ENCODE assay signal across 8 cellular contexts in genomic region chr22:46068176-46068907, GRCh38.
DNase-seq lines count a peak whose midpoint lies in the region; ATAC-seq, FAIRE-seq and TF ChIP-seq lines count a peak whose summit lies in the region.

No MANE protein-coding gene starts in this region.

- no peak overlapping the region for H2BK120ac ChIP-seq in trophoblast cell (ENCODE audit: insufficient read depth, low read length, poor library complexity)

- H3K23ac ChIP-seq in trophoblast cell (ENCODE audit: low read length): no peak overlapping the region

- H3K79me2 ChIP-seq in HepG2 (ENCODE audit: insufficient read depth, low read length) (no peaks in the 10 kb centered on the region), astrocyte (ENCODE audit: insufficient read depth, low read length) (peaks cover 93% of the 10 kb centered on the region), trophoblast cell (ENCODE audit: control insufficient read depth, insufficient read depth, low read length, poor library complexity) (no peaks in the 10 kb centered on the region)

- H3K4me3 ChIP-seq in liver (ENCODE audit: low read depth in 1 of 3, low read length in 3 of 3): peak overlapping the region in 2 of 3 donors; percentile 56 to 59
- no peak overlapping the region for H3K4me3 ChIP-seq in HepG2 (replicated peaks in 1 of 3; ENCODE audit: insufficient read depth in 1 of 3, low read depth in 2 of 3, low read length in 3 of 3)
- H3K4me3 ChIP-seq in astrocyte (ENCODE audit: insufficient read depth, low read depth, low read length): peak overlapping the region; percentile 62
- H3K4me3 ChIP-seq in mucosa of rectum (ENCODE audit: low read length in 2 of 2): peak overlapping the region; percentile 71 to 87
- no peak overlapping the region for H3K4me3 ChIP-seq in mucosa of descending colon
- H3K4me3 ChIP-seq in trophoblast cell (ENCODE audit: low read depth, low read length): no peak overlapping the region

- no peak overlapping the region for H3K4ac ChIP-seq in trophoblast cell (ENCODE audit: low read depth, low read length)

- no peaks in the 10 kb centered on the region for H3K9me3 Mint-ChIP-seq in astrocyte (ENCODE audit: unreplicated experiment)

- H3K9ac ChIP-seq in liver (ENCODE audit: low read depth in 1 of 2, low read length in 2 of 2) (peak overlapping the region; percentile 91 to 99), HepG2 (ENCODE audit: insufficient read depth, low read depth, low read length) (no peak overlapping the region), astrocyte (ENCODE audit: low read length) (peak overlapping the region; percentile 93), mucosa of rectum (ENCODE audit: low read depth in 1 of 2, low read length in 2 of 2) (peak overlapping the region; percentile 82 to 98), trophoblast cell (ENCODE audit: low read length) (no peak overlapping the region)

- H3K4me2 ChIP-seq in HepG2 (ENCODE audit: low read depth, low read length) (no peak overlapping the region), astrocyte (ENCODE audit: low read length) (peak overlapping the region; percentile 94), trophoblast cell (ENCODE audit: low read length) (no peak overlapping the region)

- no peaks in the 10 kb centered on the region for H3K9me3 ChIP-seq in liver (ENCODE audit: control insufficient read depth in 4 of 4, low read length in 3 of 4)
- no peaks in the 10 kb centered on the region for H3K9me3 ChIP-seq in HepG2 (ENCODE audit: low read length)
- no peaks in the 10 kb centered on the region for H3K9me3 ChIP-seq in astrocyte (ENCODE audit: insufficient read depth, low read depth, low read length)
- H3K9me3 ChIP-seq in mucosa of rectum (ENCODE audit: control insufficient read depth in 2 of 2, low read length in 2 of 2): no peaks in the 10 kb centered on the region
- H3K9me3 ChIP-seq in mucosa of descending colon: no peaks in the 10 kb centered on the region
- H3K9me3 ChIP-seq in trophoblast cell (ENCODE audit: insufficient read depth, low read depth, low read length): peaks cover 2% of the 10 kb centered on the region

- H3K27ac ChIP-seq in liver (ENCODE audit: low read depth in 1 of 2, low read length in 2 of 2) (peak overlapping the region; percentile 100), HepG2 (ENCODE audit: extremely low read length, insufficient read depth, low read length) (no peak overlapping the region), astrocyte (ENCODE audit: low read depth, low read length) (peak overlapping the region; percentile 99), mucosa of rectum (ENCODE audit: low read depth in 2 of 2, low read length in 2 of 2) (peak overlapping the region; percentile 100), trophoblast cell (ENCODE audit: low read depth, low read length) (no peak overlapping the region)

- no peaks in the 10 kb centered on the region for H4K20me1 ChIP-seq in HepG2 (ENCODE audit: insufficient read depth, low read length)
- peaks cover 11% of the 10 kb centered on the region for H4K20me1 ChIP-seq in astrocyte (ENCODE audit: insufficient read depth, low read length)

- no peaks in the 10 kb centered on the region for H3K79me1 ChIP-seq in trophoblast cell (ENCODE audit: low read length)

- H3K4me3 Mint-ChIP-seq in astrocyte (ENCODE audit: unreplicated experiment): no peak overlapping the region

- no peak overlapping the region for H4K8ac ChIP-seq in trophoblast cell (ENCODE audit: low read depth, low read length)

- 39% methylated on average over 8 of the region's 8 CpGs for WGBS in liver
- WGBS in HepG2 (ENCODE audit: low lambda C conversion rate): 19% methylated on average over 8 of the region's 8 CpGs
- WGBS in trophoblast cell (ENCODE audit: extremely low coverage, insufficient coverage, insufficient read length): no CpG with 5 or more reads among the region's 8 CpGs

- no peak overlapping the region for H3K18ac ChIP-seq in trophoblast cell (ENCODE audit: low read length)

- TF ChIP-seq RAD21 in liver (IDR thresholded peaks at IDR 0.05): no peak
- TF ChIP-seq RAD21 in HepG2 (CRISPR knock-in tag; IDR thresholded peaks at IDR 0.05): no peak

- TF ChIP-seq EP300 in HepG2 (IDR thresholded peaks at IDR 0.05; ENCODE audit: low read depth in 2 of 2, low read length in 2 of 2) (no peak), HepG2 (CRISPR knock-in tag; IDR thresholded peaks at IDR 0.05; ENCODE audit: borderline replicate concordance) (no peak)

- no TSS peak for BruUV-seq in HepG2 (replicated peaks; lab: Mats Ljungman, UMichigan)

- H2AK5ac ChIP-seq in trophoblast cell (ENCODE audit: low read length): no peak overlapping the region

- DNase-seq in HepG2 (ENCODE audit: low spot score): no peak
- DNase-seq in astrocyte (ENCODE audit: low read depth): no peak
- DNase-seq in mucosa of descending colon: no peak
- DNase-seq in NCI-H2081 (lab: John Stamatoyannopoulos, UW): no peak
- no peak for DNase-seq in trophoblast cell

- no peaks in the 10 kb centered on the region for H3K4me1 Mint-ChIP-seq in astrocyte (ENCODE audit: low read depth, unreplicated experiment)

- H3K27ac Mint-ChIP-seq in astrocyte (ENCODE audit: unreplicated experiment): no peak overlapping the region

- H3K14ac ChIP-seq in trophoblast cell (ENCODE audit: low read length): no peak overlapping the region

- no peaks in the 10 kb centered on the region for H3K36me3 Mint-ChIP-seq in astrocyte (ENCODE audit: low read depth, unreplicated experiment)

- no peak for TF ChIP-seq CTCF in liver (IDR thresholded peaks at IDR 0.05; ENCODE audit: low read depth, low read length, missing input control)
- no peak for TF ChIP-seq CTCF in HepG2 (CRISPR knock-in tag; IDR thresholded peaks at IDR 0.05)
- no peak for TF ChIP-seq CTCF in astrocyte (IDR thresholded peaks at IDR 0.05; ENCODE audit: insufficient read depth, low read depth, low read length)
- TF ChIP-seq CTCF in mucosa of descending colon (IDR thresholded peaks at IDR 0.05): no peak

- H2AFZ ChIP-seq in HepG2 (ENCODE audit: low read length): no peak overlapping the region
- H2AFZ ChIP-seq in astrocyte (ENCODE audit: low read depth, low read length): no peak overlapping the region
- no peak overlapping the region for H2AFZ ChIP-seq in trophoblast cell (ENCODE audit: insufficient read depth, low read length, poor library complexity)

- H2BK12ac ChIP-seq in trophoblast cell (ENCODE audit: low read length): no peak overlapping the region

- H3K4me1 ChIP-seq in liver (ENCODE audit: control insufficient read depth in 4 of 4, insufficient read depth in 4 of 4, low read length in 3 of 4) (peaks cover 0 to 45% (median 28%) of the 10 kb centered on the region in 4 donors), HepG2 (ENCODE audit: insufficient read depth, low read length) (no peaks in the 10 kb centered on the region), astrocyte (ENCODE audit: insufficient read depth, low read length) (peaks cover 55% of the 10 kb centered on the region), mucosa of rectum (ENCODE audit: control insufficient read depth in 2 of 2, insufficient read depth in 2 of 2, low read length in 2 of 2) (peaks cover 38 to 46% of the 10 kb centered on the region in 2 donors), mucosa of descending colon (ENCODE audit: low read depth) (peaks cover 30% of the 10 kb centered on the region), trophoblast cell (ENCODE audit: control insufficient read depth in 1 of 2, insufficient read depth in 2 of 2, low read length in 2 of 2) (peaks cover 4 to 5% of the 10 kb centered on the region in 2 experiments)

- POLR2A ChIA-PET in HepG2 (lab: Yijun Ruan, JAX): no interaction called here

- H2BK5ac ChIP-seq in trophoblast cell (ENCODE audit: low read depth, low read length, poor library complexity): no peak overlapping the region

- in situ Hi-C loops in HepG2 (cut with HindIII; ENCODE audit: extremely low pct_ligation_motif_present, low pct_unique_long_range_greater_than_20kb): no loop called here

- FAIRE-seq in HepG2 (lab: Jason Lieb, UNC) (no peak), astrocyte (lab: Jason Lieb, UNC) (no peak)

- TF ChIP-seq POLR2A in HepG2 (IDR thresholded peaks at IDR 0.05; ENCODE audit: insufficient read depth in 1 of 2, low read depth in 2 of 2, low read length in 2 of 2): no peak

- H3K27me3 Mint-ChIP-seq in astrocyte (ENCODE audit: low read depth, unreplicated experiment): peaks cover 59% of the 10 kb centered on the region

- H4K12ac ChIP-seq in trophoblast cell (ENCODE audit: low read depth, low read length): no peak overlapping the region

- CTCF ChIA-PET in HepG2 (lab: Yijun Ruan, JAX; ENCODE audit: low intra/inter-chr PET ratio, low total read pairs): no interaction called here

- no peak overlapping the region for H4K91ac ChIP-seq in trophoblast cell (ENCODE audit: low read depth, low read length)

- intact Hi-C loops in HepG2 (cut with micrococcal nuclease; ENCODE audit: unreplicated experiment) (no loop called here), mucosa of descending colon (cut with DNase I, micrococcal nuclease) (no loop called here)

- ATAC-seq in HepG2: no peak
- no peak for ATAC-seq in mucosa of descending colon
- ATAC-seq in HG03378 (IDR thresholded peaks at IDR 0.05; ENCODE audit: unreplicated experiment): no peak

- H3K27me3 ChIP-seq in liver (ENCODE audit: control insufficient read depth in 4 of 4, insufficient read depth in 4 of 4, low read length in 3 of 4): no peaks in the 10 kb centered on the region
- peaks cover 7 to 85% of the 10 kb centered on the region in 2 experiments for H3K27me3 ChIP-seq in HepG2 (ENCODE audit: control insufficient read depth in 1 of 2, insufficient read depth in 2 of 2, low read length in 2 of 2)
- H3K27me3 ChIP-seq in astrocyte (ENCODE audit: insufficient read depth, low read length): no peaks in the 10 kb centered on the region
- no peaks in the 10 kb centered on the region for H3K27me3 ChIP-seq in mucosa of rectum (ENCODE audit: control insufficient read depth in 2 of 2, insufficient read depth in 2 of 2, low read length in 2 of 2)
- H3K27me3 ChIP-seq in trophoblast cell (ENCODE audit: insufficient read depth, low read length): peaks cover 51% of the 10 kb centered on the region

- H3K36me3 ChIP-seq in liver (ENCODE audit: control insufficient read depth in 4 of 4, insufficient read depth in 3 of 4, low read depth in 1 of 4, low read length in 3 of 4) (no peaks in the 10 kb centered on the region), HepG2 (replicated peaks in 1 of 2; ENCODE audit: control insufficient read depth in 1 of 2, insufficient read depth in 2 of 2, low read length in 2 of 2) (no peaks in the 10 kb centered on the region), astrocyte (ENCODE audit: insufficient read depth, low read length) (peaks cover 5% of the 10 kb centered on the region), mucosa of rectum (ENCODE audit: control insufficient read depth in 2 of 2, insufficient read depth in 2 of 2, low read length in 2 of 2) (no peaks in the 10 kb centered on the region), mucosa of descending colon (ENCODE audit: low read depth) (no peaks in the 10 kb centered on the region), trophoblast cell (ENCODE audit: control insufficient read depth in 1 of 2, insufficient read depth in 2 of 2, low read length in 2 of 2) (no peaks in the 10 kb centered on the region)

TF ChIP-seq in liver, 16 proteins besides CTCF, POLR2A, EP300 and RAD21 (continues in another document):
- no peak for TF ChIP-seq NR2F2 (IDR thresholded peaks at IDR 0.05)

TF ChIP-seq in HepG2, 621 proteins besides CTCF, POLR2A, EP300 and RAD21 (continues in another document):
- no peak for TF ChIP-seq JUNB (CRISPR knock-in tag; IDR thresholded peaks at IDR 0.05; ENCODE audit: borderline replicate concordance)

Comparison
In these comparisons a context has a peak if more than half of its experiments do, and no peak if none do; other contexts are left out.
1. H3K27ac ChIP-seq: peak in liver (2 of 2), astrocyte (single experiment) and mucosa of rectum (2 of 2); none in HepG2 (single experiment) and trophoblast cell (single experiment).
2. H3K4me3 ChIP-seq: peak in liver (2 of 3), astrocyte (single experiment) and mucosa of rectum (2 of 2); none in HepG2 (0 of 3), mucosa of descending colon (single experiment) and trophoblast cell (single experiment).
3. H3K9ac ChIP-seq: peak in liver (2 of 2), astrocyte (single experiment) and mucosa of rectum (2 of 2); none in HepG2 (single experiment) and trophoblast cell (single experiment).